8 cellular contexts compared by ENCODE assay signal in genomic region chr1:65253800-65254319, GRCh38. TPM values are rescaled to one million over a fixed set of nuclear protein-coding genes. Genes with fewer than 3 reads are reported as not detected.
A peak's percentile ranks its signal among the peaks of the same experiment; 100 is the strongest.
DNase-seq lines count a peak whose midpoint lies in the region; ATAC-seq, FAIRE-seq and TF ChIP-seq lines count a peak whose summit lies in the region.

No MANE protein-coding gene starts in this region.

- no peaks in the 10 kb centered on the region for H3K9me3 ChIP-seq in left ventricle myocardium inferior (replicated peaks)
- H3K9me3 ChIP-seq in thyroid gland = no peaks in the 10 kb centered on the region

- peaks cover 17% of the 10 kb centered on the region for H3K4me1 Mint-ChIP-seq in activated naive CD8-positive, alpha-beta T cell treated with anti-CD3 and anti-CD28 coated beads, Interleukin-2, amount 50 U/mL, for 24 hours

- H3K27ac ChIP-seq in left ventricle myocardium inferior (replicated peaks) (peak overlapping the region; percentile 62), layer of hippocampus (ENCODE audit: low read depth, low read length) (peak overlapping the region; percentile 99), thyroid gland (peak overlapping the region in 1 of 3 donors; percentile 17)

- FAIRE-seq in H54 (lab: Jason Lieb, UNC) = no peak

- WGBS in thyroid gland, 2 donors = 6 to 11% methylated on average over 14 to 15 of the region's 15 CpGs

- DNase-seq in left ventricle myocardium inferior = no peak
- DNase-seq in Right ventricle myocardium superior = no peak
- DNase-seq in activated naive CD8-positive, alpha-beta T cell treated with anti-CD3 and anti-CD28 coated beads, Interleukin-2, amount 50 U/mL, for 24 hours = no peak
- DNase-seq in thyroid gland = no peak
- DNase-seq in H54 (ENCODE audit: insufficient read length, low spot score) = no peak
- no peak for DNase-seq in NCI-H2107 treated with DMSO at 0.1 percent for 48 hours (lab: John Stamatoyannopoulos, UW; ENCODE audit: unreplicated experiment)

- peak overlapping the region; percentile 83 for H3K27ac Mint-ChIP-seq in activated naive CD8-positive, alpha-beta T cell treated with anti-CD3 and anti-CD28 coated beads, Interleukin-2, amount 50 U/mL, for 24 hours

- no peak for TF ChIP-seq CTCF in left ventricle myocardium inferior (IDR thresholded peaks at IDR 0.05; ENCODE audit: borderline replicate concordance)
- no peak for TF ChIP-seq CTCF in thyroid gland (IDR thresholded peaks at IDR 0.05)

- no peak for TF ChIP-seq POLR2A in thyroid gland (IDR thresholded peaks at IDR 0.05)
- TF ChIP-seq POLR2A in H54 (IDR thresholded peaks at IDR 0.05; ENCODE audit: low read depth, low read length) = no peak

- peak overlapping the region; percentile 88 for H3K4me3 Mint-ChIP-seq in activated naive CD8-positive, alpha-beta T cell treated with anti-CD3 and anti-CD28 coated beads, Interleukin-2, amount 50 U/mL, for 24 hours

- no peaks in the 10 kb centered on the region for H3K36me3 Mint-ChIP-seq in activated naive CD8-positive, alpha-beta T cell treated with anti-CD3 and anti-CD28 coated beads, Interleukin-2, amount 50 U/mL, for 24 hours (ENCODE audit: low read depth)

- ATAC-seq in Right ventricle myocardium superior (ENCODE audit: poor library complexity) (no peak), HG03342 (IDR thresholded peaks at IDR 0.05; ENCODE audit: unreplicated experiment) (peak; percentile 29)
- no peak for ATAC-seq in activated naive CD8-positive, alpha-beta T cell treated with anti-CD3 and anti-CD28 coated beads, Interleukin-2, amount 50 U/mL, for 24 hours

- intact Hi-C loops in left ventricle myocardium inferior (cut with micrococcal nuclease) = no loop called here
- intact Hi-C loops in Right ventricle myocardium superior (cut with DNase I) = no loop called here
- intact Hi-C loops in thyroid gland (cut with DNase I) = loop anchor here (10.0 kb wide), 1 partner anchor 51 kb away; the partner anchor contains the start of gene DNAJC6

- no peaks in the 10 kb centered on the region for H3K9me3 Mint-ChIP-seq in activated naive CD8-positive, alpha-beta T cell treated with anti-CD3 and anti-CD28 coated beads, Interleukin-2, amount 50 U/mL, for 24 hours

- H3K4me1 ChIP-seq in left ventricle myocardium inferior = peaks cover 30% of the 10 kb centered on the region
- peaks cover 0 to 13% of the 10 kb centered on the region in 2 donors for H3K4me1 ChIP-seq in thyroid gland

- no peaks in the 10 kb centered on the region for H3K27me3 ChIP-seq in left ventricle myocardium inferior (ENCODE audit: low read depth)
- no peaks in the 10 kb centered on the region for H3K27me3 ChIP-seq in layer of hippocampus (ENCODE audit: control insufficient read depth, insufficient read depth, low read length)
- H3K27me3 ChIP-seq in thyroid gland = no peaks in the 10 kb centered on the region

- H3K27me3 Mint-ChIP-seq in activated naive CD8-positive, alpha-beta T cell treated with anti-CD3 and anti-CD28 coated beads, Interleukin-2, amount 50 U/mL, for 24 hours = peaks cover 15% of the 10 kb centered on the region

- no peaks in the 10 kb centered on the region for H3K36me3 ChIP-seq in left ventricle myocardium inferior
- no peaks in the 10 kb centered on the region for H3K36me3 ChIP-seq in thyroid gland

- H3K4me3 ChIP-seq in left ventricle myocardium inferior = peak overlapping the region; percentile 72
- H3K4me3 ChIP-seq in thyroid gland (replicated peaks in 1 of 3) = peak overlapping the region in 2 of 3 donors; percentile 16 to 76

RNA-seq across cellular contexts. Expression of gene DNAJC6, which starts 55.5 kb away (rescaled TPM):
- total RNA-seq in left ventricle myocardium inferior (4.7 TPM), Right ventricle myocardium superior (2.0 TPM), thyroid gland (1 to 10 TPM; 2.8 to 9.2 (median 5.3) TPM)
